Comparison of ENCODE assay signal across 2 cellular contexts in the genomic region with DNA sequence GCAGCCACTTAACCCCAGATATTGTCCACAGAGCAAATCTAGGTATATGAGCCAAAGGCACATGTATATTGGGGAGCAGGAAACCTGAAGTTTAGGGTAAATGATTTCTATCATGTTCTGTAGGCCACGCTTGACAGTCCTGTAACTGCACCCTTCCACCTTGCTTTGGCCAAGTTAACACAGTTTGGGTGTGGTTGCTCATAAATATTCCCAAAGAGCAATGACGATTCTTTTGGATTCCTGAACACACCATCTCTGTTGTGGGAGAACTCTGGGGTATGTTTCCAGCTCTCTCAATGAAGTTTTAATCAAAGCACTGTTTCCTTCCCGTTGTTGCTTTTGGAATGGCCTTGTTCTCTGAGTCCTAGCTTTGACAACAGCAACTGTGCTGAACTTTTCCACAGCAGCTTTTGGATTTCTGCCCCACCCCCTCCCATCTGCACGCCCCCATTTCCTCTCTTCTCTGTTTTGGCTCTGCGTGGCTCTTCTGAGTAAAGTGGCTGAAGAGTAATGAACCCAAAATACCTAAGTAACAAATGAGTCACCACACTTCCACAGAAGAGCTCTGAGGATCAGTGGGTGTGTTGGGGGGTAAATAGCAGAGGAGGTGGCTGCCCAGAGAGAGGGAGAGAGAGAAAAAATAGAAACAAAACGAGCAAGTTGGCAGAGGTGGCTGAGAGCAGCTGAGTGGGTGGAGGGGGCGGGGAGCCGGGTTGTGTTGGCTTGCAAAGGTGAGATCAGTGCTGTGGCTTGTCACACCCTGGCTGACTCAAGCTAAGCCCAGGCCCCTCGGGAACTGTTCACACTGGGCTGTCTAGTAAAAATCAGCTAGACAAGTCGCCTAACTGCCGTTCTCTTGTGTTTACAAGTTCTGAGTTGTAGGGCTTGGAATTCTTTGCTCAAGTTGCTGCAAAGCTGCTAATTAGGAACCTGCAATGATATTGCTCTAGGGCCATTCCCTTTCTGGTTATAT.
TF ChIP-seq lines count a peak whose summit lies in the region.

No MANE protein-coding gene starts in this region.

TF ChIP-seq in IMR-90, 13 proteins besides CTCF, POLR2A, EP300 and RAD21:
- TF ChIP-seq ELK1 (IDR thresholded peaks at IDR 0.05; ENCODE audit: borderline replicate concordance, low read depth, low read length): no peak
- no peak; the same call in 1 of the 2 replicates for TF ChIP-seq SMC3 (IDR thresholded peaks at IDR 0.05; ENCODE audit: low read depth, low read length)
- TF ChIP-seq NFE2L2 (IDR thresholded peaks at IDR 0.05; ENCODE audit: low read depth, low read length): no peak
- TF ChIP-seq BHLHE40 (IDR thresholded peaks at IDR 0.05; ENCODE audit: low read depth, low read length): peak; percentile 43; the same call in 1 of the 2 replicates
- no peak for TF ChIP-seq CHD1 (IDR thresholded peaks at IDR 0.05; ENCODE audit: low read depth, low read length)
- peak; percentile 31 for TF ChIP-seq RCOR1 (IDR thresholded peaks at IDR 0.05; ENCODE audit: insufficient replicate concordance, low read length)
- TF ChIP-seq, protein P1, sequence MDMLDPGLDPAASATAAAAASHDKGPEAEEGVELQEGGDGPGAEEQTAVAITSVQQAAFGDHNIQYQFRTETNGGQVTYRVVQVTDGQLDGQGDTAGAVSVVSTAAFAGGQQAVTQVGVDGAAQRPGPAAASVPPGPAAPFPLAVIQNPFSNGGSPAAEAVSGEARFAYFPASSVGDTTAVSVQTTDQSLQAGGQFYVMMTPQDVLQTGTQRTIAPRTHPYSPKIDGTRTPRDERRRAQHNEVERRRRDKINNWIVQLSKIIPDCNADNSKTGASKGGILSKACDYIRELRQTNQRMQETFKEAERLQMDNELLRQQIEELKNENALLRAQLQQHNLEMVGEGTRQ (IDR thresholded peaks at IDR 0.05; ENCODE audit: low read depth, low read length): no peak
- peak; percentile 59; the same call in 1 of the 2 replicates for TF ChIP-seq MAZ (IDR thresholded peaks at IDR 0.05; ENCODE audit: borderline replicate concordance, low read depth, low read length)
- peak; percentile 65 for TF ChIP-seq RFX5 (IDR thresholded peaks at IDR 0.05; ENCODE audit: low read depth, low read length)
- no peak for TF ChIP-seq MXI1 (IDR thresholded peaks at IDR 0.05; ENCODE audit: borderline replicate concordance, low read depth, low read length)
- no peak for TF ChIP-seq CEBPB (IDR thresholded peaks at IDR 0.05; ENCODE audit: low read depth, low read length)
- peak; percentile 79 for TF ChIP-seq FOS (IDR thresholded peaks at IDR 0.05; ENCODE audit: low read depth, low read length)
TF ChIP-seq in IMR-90: peak in this region for 5.

TF ChIP-seq in HepG2, 621 proteins besides CTCF, POLR2A, EP300 and RAD21:
- TF ChIP-seq ZBTB39 (CRISPR knock-in tag; IDR thresholded peaks at IDR 0.05): peak; percentile 79; the same call in 1 of the 2 replicates
- TF ChIP-seq, protein P2, sequence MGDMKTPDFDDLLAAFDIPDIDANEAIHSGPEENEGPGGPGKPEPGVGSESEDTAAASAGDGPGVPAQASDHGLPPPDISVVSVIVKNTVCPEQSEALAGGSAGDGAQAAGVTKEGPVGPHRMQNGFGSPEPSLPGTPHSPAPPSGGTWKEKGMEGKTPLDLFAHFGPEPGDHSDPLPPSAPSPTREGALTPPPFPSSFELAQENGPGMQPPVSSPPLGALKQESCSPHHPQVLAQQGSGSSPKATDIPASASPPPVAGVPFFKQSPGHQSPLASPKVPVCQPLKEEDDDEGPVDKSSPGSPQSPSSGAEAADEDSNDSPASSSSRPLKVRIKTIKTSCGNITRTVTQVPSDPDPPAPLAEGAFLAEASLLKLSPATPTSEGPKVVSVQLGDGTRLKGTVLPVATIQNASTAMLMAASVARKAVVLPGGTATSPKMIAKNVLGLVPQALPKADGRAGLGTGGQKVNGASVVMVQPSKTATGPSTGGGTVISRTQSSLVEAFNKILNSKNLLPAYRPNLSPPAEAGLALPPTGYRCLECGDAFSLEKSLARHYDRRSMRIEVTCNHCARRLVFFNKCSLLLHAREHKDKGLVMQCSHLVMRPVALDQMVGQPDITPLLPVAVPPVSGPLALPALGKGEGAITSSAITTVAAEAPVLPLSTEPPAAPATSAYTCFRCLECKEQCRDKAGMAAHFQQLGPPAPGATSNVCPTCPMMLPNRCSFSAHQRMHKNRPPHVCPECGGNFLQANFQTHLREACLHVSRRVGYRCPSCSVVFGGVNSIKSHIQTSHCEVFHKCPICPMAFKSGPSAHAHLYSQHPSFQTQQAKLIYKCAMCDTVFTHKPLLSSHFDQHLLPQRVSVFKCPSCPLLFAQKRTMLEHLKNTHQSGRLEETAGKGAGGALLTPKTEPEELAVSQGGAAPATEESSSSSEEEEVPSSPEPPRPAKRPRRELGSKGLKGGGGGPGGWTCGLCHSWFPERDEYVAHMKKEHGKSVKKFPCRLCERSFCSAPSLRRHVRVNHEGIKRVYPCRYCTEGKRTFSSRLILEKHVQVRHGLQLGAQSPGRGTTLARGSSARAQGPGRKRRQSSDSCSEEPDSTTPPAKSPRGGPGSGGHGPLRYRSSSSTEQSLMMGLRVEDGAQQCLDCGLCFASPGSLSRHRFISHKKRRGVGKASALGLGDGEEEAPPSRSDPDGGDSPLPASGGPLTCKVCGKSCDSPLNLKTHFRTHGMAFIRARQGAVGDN (CRISPR knock-in tag; IDR thresholded peaks at IDR 0.05): peak; percentile 32; the same call in 1 of the 2 replicates
- TF ChIP-seq ZNF549 (CRISPR knock-in tag; IDR thresholded peaks at IDR 0.05): no peak
- no peak for TF ChIP-seq NR0B2 (CRISPR knock-in tag; IDR thresholded peaks at IDR 0.05)
- TF ChIP-seq, protein P3, sequence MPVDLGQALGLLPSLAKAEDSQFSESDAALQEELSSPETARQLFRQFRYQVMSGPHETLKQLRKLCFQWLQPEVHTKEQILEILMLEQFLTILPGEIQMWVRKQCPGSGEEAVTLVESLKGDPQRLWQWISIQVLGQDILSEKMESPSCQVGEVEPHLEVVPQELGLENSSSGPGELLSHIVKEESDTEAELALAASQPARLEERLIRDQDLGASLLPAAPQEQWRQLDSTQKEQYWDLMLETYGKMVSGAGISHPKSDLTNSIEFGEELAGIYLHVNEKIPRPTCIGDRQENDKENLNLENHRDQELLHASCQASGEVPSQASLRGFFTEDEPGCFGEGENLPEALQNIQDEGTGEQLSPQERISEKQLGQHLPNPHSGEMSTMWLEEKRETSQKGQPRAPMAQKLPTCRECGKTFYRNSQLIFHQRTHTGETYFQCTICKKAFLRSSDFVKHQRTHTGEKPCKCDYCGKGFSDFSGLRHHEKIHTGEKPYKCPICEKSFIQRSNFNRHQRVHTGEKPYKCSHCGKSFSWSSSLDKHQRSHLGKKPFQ (CRISPR knock-in tag; IDR thresholded peaks at IDR 0.05; ENCODE audit: insufficient replicate concordance): peak; percentile 93
- TF ChIP-seq POLR2AphosphoS2 (IDR thresholded peaks at IDR 0.05; ENCODE audit: low read depth, low read length): no peak
- no peak for TF ChIP-seq SIX1 (CRISPR knock-in tag; IDR thresholded peaks at IDR 0.05; ENCODE audit: borderline replicate concordance)
- TF ChIP-seq, protein P4, sequence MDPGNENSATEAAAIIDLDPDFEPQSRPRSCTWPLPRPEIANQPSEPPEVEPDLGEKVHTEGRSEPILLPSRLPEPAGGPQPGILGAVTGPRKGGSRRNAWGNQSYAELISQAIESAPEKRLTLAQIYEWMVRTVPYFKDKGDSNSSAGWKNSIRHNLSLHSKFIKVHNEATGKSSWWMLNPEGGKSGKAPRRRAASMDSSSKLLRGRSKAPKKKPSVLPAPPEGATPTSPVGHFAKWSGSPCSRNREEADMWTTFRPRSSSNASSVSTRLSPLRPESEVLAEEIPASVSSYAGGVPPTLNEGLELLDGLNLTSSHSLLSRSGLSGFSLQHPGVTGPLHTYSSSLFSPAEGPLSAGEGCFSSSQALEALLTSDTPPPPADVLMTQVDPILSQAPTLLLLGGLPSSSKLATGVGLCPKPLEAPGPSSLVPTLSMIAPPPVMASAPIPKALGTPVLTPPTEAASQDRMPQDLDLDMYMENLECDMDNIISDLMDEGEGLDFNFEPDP (CRISPR knock-in tag; conservative IDR thresholded peaks at IDR 0.05): 0 out of 2 replicates have a peak, but pooled peaks have one; percentile 46
- no peak for TF ChIP-seq KLF11 (CRISPR knock-in tag; IDR thresholded peaks at IDR 0.05)
- TF ChIP-seq CREB1 (IDR thresholded peaks at IDR 0.05): no peak
- 0 out of 2 replicates have a peak, but pooled peaks have one; percentile 20 for TF ChIP-seq CREB1 (CRISPR knock-in tag; IDR thresholded peaks at IDR 0.05)
- TF ChIP-seq, protein P5, sequence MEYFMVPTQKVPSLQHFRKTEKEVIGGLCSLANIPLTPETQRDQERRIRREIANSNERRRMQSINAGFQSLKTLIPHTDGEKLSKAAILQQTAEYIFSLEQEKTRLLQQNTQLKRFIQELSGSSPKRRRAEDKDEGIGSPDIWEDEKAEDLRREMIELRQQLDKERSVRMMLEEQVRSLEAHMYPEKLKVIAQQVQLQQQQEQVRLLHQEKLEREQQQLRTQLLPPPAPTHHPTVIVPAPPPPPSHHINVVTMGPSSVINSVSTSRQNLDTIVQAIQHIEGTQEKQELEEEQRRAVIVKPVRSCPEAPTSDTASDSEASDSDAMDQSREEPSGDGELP (IDR thresholded peaks at IDR 0.05; ENCODE audit: borderline replicate concordance, low read depth): peak; percentile 54; the same call in 1 of the 2 replicates
